8 cellular contexts compared by ENCODE assay signal in the genomic region with DNA sequence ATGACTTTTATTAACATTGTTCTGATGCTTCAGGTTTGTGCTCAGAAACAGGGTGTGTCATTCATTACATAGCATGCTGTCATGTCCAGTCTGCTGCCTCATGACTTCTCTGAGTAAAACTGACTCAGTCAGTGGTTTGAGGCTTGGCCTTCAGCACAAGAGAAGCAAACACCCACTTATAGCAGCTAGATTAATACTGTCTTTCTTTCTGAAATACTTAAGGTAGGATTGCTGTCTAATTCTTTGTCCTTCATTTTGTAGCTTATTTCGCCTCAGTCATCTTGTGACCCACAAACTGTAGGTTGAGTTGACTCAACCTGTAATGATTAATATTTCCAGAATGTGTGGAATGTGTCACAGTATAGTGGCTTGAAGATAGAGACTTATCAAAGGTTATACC. TPM values are rescaled to one million over a fixed set of nuclear protein-coding genes. Genes with fewer than 3 reads are reported as not detected.
DNase-seq lines count a peak whose midpoint lies in the region; ATAC-seq and TF ChIP-seq lines count a peak whose summit lies in the region.

No MANE protein-coding gene starts in this region.

- no peak for DNase-seq in heart left ventricle
- no peak for DNase-seq in Right ventricle myocardium inferior (ENCODE audit: missing footprints)
- DNase-seq in SJSA1 (ENCODE audit: low read depth in 1 of 2, low spot score in 2 of 2): peak; percentile 68 to 74
- peak; percentile 87 for DNase-seq in glomerular visceral epithelial cell (ENCODE audit: extremely low spot score)
- DNase-seq in upper lobe of left lung: peak in 1 of 2 donors; percentile 36
- DNase-seq in COLO668 (lab: John Stamatoyannopoulos, UW; ENCODE audit: unreplicated experiment): no peak
- DNase-seq in endothelial cell (ENCODE audit: low spot score): no peak
- DNase-seq in activated naive CD4-positive, alpha-beta T cell treated with anti-CD3 and anti-CD28 coated beads for 36 hours: no peak

- no peaks in the 10 kb centered on the region for H3K9me3 ChIP-seq in heart left ventricle
- H3K9me3 ChIP-seq in SJSA1 (replicated peaks): no peaks in the 10 kb centered on the region
- H3K9me3 ChIP-seq in upper lobe of left lung: no peaks in the 10 kb centered on the region

- TF ChIP-seq EP300 in upper lobe of left lung (IDR thresholded peaks at IDR 0.05): peak in 1 of 4 donors; percentile 30

- TF ChIP-seq POLR2A in heart left ventricle (IDR thresholded peaks at IDR 0.05) (no peak), upper lobe of left lung (IDR thresholded peaks at IDR 0.05) (peak in 1 of 4 donors; percentile 19)

- H3K4me1 ChIP-seq in heart left ventricle (peaks cover 0 to 62% (median 28%) of the 10 kb centered on the region in 12 donors), SJSA1 (replicated peaks) (peaks cover 34% of the 10 kb centered on the region), upper lobe of left lung (peaks cover 9 to 14% (median 10%) of the 10 kb centered on the region in 4 donors)

- peaks cover 18% of the 10 kb centered on the region for H3K4me1 Mint-ChIP-seq in endothelial cell (ENCODE audit: unreplicated experiment)
- no peaks in the 10 kb centered on the region for H3K4me1 Mint-ChIP-seq in activated naive CD4-positive, alpha-beta T cell treated with anti-CD3 and anti-CD28 coated beads for 36 hours (ENCODE audit: low read depth)

- H3K27me3 ChIP-seq in heart left ventricle: no peaks in the 10 kb centered on the region
- H3K27me3 ChIP-seq in SJSA1 (replicated peaks): no peaks in the 10 kb centered on the region
- H3K27me3 ChIP-seq in upper lobe of left lung: no peaks in the 10 kb centered on the region

- H3K4me3 Mint-ChIP-seq in endothelial cell (ENCODE audit: unreplicated experiment): no peak overlapping the region
- H3K4me3 Mint-ChIP-seq in activated naive CD4-positive, alpha-beta T cell treated with anti-CD3 and anti-CD28 coated beads for 36 hours: no peak overlapping the region

- intact Hi-C loops in heart left ventricle (cut with DNase I): no loop called here
- intact Hi-C loops in Right ventricle myocardium inferior (cut with DNase I): no loop called here
- intact Hi-C loops in activated naive CD4-positive, alpha-beta T cell treated with anti-CD3 and anti-CD28 coated beads for 36 hours (cut with micrococcal nuclease): no loop called here

- H3K27ac ChIP-seq in heart left ventricle: peak overlapping the region in 4 of 12 donors; percentile 2 to 76 (median 26)
- peak overlapping the region; percentile 81 for H3K27ac ChIP-seq in SJSA1
- peak overlapping the region in 2 of 4 donors; percentile 50 to 52 for H3K27ac ChIP-seq in upper lobe of left lung

- ATAC-seq in heart left ventricle (peak; percentile 50 to 93 (median 76)), Right ventricle myocardium inferior (no peak), upper lobe of left lung (ENCODE audit: low FRiP score in 2 of 2) (peak; percentile 85 to 94)

- no peak for TF ChIP-seq CTCF in heart left ventricle (IDR thresholded peaks at IDR 0.05)
- no peak for TF ChIP-seq CTCF in upper lobe of left lung (IDR thresholded peaks at IDR 0.05)
- no peak for TF ChIP-seq CTCF in endothelial cell (IDR thresholded peaks at IDR 0.05; ENCODE audit: unreplicated experiment)

- H3K27ac Mint-ChIP-seq in endothelial cell (ENCODE audit: unreplicated experiment): no peak overlapping the region
- no peak overlapping the region for H3K27ac Mint-ChIP-seq in activated naive CD4-positive, alpha-beta T cell treated with anti-CD3 and anti-CD28 coated beads for 36 hours

- no peaks in the 10 kb centered on the region for H3K27me3 Mint-ChIP-seq in endothelial cell (ENCODE audit: unreplicated experiment)
- no peaks in the 10 kb centered on the region for H3K27me3 Mint-ChIP-seq in activated naive CD4-positive, alpha-beta T cell treated with anti-CD3 and anti-CD28 coated beads for 36 hours (ENCODE audit: low read depth)

- H3K4me3 ChIP-seq in heart left ventricle (no peak overlapping the region), SJSA1 (no peak overlapping the region), upper lobe of left lung (no peak overlapping the region)

- CTCF ChIA-PET in activated naive CD4-positive, alpha-beta T cell treated with anti-CD3 and anti-CD28 coated beads for 36 hours (lab: Charles Lee): no interaction called here

- no peaks in the 10 kb centered on the region for H3K9me3 Mint-ChIP-seq in endothelial cell (ENCODE audit: unreplicated experiment)
- no peaks in the 10 kb centered on the region for H3K9me3 Mint-ChIP-seq in activated naive CD4-positive, alpha-beta T cell treated with anti-CD3 and anti-CD28 coated beads for 36 hours

- H3K36me3 ChIP-seq in heart left ventricle (no peaks in the 10 kb centered on the region), SJSA1 (no peaks in the 10 kb centered on the region; the same call in 1 of the 2 replicates), upper lobe of left lung (no peaks in the 10 kb centered on the region)

- H3K36me3 Mint-ChIP-seq in endothelial cell (ENCODE audit: low read depth, unreplicated experiment): no peaks in the 10 kb centered on the region
- no peaks in the 10 kb centered on the region for H3K36me3 Mint-ChIP-seq in activated naive CD4-positive, alpha-beta T cell treated with anti-CD3 and anti-CD28 coated beads for 36 hours (ENCODE audit: low read depth)

- 83 to 97% (median 88%) methylated on average over 1 of the region's 1 CpG for WGBS in heart left ventricle, 4 donors
- 69 to 73% methylated on average over 1 of the region's 1 CpG for WGBS in upper lobe of left lung, 2 donors

RNA-seq across cellular contexts. Expression of gene RASAL2, which starts 32.9 kb away (rescaled TPM):
- 100 to 1,000 TPM in 1 of 9 donors, 10 to 100 TPM in 8; 22.3 to 112 (median 44.1) TPM for total RNA-seq in heart left ventricle
- 1 to 10 TPM; 6.2 to 9.6 TPM for polyA plus RNA-seq in heart left ventricle
- 30.2 TPM for total RNA-seq in Right ventricle myocardium inferior
- 15.0 and 25.4 TPM in 2 replicates for total RNA-seq in SJSA1 (2014; rRNA removed; shearing (Covaris generic))
- 10 to 100 TPM; 24.7 to 59.0 (median 41.6) TPM for total RNA-seq in upper lobe of left lung
- total RNA-seq in endothelial cell (ENCODE audit: unreplicated experiment): 82.1 TPM
- total RNA-seq in activated naive CD4-positive, alpha-beta T cell treated with anti-CD3 and anti-CD28 coated beads for 36 hours: not detected

Comparison
In these comparisons a context has a peak if more than half of its experiments do, and no peak if none do; other contexts are left out.
1. DNase-seq: peak in SJSA1 (2 of 2) and glomerular visceral epithelial cell (single experiment); none in heart left ventricle (0 of 5), Right ventricle myocardium inferior (single experiment), COLO668 (single experiment), endothelial cell (single experiment) and activated naive CD4-positive, alpha-beta T cell treated with anti-CD3 and anti-CD28 coated beads for 36 hours (single experiment).
2. RNA of gene RASAL2, which starts 32.9 kb away (total RNA-seq): 82.1 TPM in endothelial cell (single experiment), 24.7 to 59.0 TPM in upper lobe of left lung, 22.3 to 112 TPM in heart left ventricle, 30.2 TPM in Right ventricle myocardium inferior (single experiment) and 15.0 to 25.4 TPM in SJSA1; not detected in activated naive CD4-positive, alpha-beta T cell treated with anti-CD3 and anti-CD28 coated beads for 36 hours; every median in the first group is over 10 times any median in the second.